In the genomic region with DNA sequence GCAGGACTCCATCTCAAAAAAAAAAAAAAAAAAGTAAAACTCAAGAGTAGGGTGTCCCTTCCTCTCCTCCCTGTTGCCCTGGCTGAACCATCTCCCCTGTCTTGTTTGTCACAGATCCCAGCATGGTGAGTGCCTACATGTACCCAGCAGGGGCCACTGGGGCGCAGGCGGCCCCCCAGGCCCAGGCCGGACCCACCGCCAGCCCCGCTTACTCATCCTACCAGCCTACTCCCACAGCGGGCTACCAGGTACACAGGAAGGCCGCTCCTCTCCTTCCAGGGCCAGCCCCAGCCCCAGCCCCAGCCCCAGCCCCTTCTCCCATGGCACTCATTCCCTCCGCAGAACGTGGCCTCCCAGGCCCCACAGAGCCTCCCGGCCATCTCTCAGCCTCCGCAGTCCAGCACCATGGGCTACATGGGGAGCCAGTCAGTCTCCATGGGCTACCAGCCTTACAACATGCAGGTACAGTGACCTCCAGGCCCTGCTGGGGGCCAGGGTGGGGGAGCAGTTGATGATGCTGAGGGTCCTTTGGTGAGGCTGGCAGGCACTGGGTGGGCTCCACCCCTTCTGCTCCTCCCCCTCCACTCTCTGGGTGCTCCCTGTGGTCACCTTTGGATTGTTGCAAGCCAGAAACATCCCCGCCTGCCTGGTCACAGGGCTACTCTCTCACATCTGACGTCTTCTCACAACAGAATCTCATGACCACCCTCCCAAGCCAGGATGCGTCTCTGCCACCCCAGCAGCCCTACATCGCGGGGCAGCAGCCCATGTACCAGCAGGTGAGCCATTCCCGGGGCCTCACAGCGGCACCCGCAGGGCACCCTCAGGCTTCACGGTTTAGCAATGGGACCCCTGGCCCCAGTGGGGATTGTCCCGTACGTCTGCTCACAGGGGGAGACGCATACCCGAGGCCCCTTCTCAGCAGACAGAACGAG, we compare ENCODE assay signal across 14 cellular contexts. TPM values are rescaled to one million over a fixed set of nuclear protein-coding genes. Genes with fewer than 3 reads are reported as not detected.
DNase-seq lines count a peak whose midpoint lies in the region; ATAC-seq and TF ChIP-seq lines count a peak whose summit lies in the region.
"Had no signal": no experiment of that assay in that cellular context is flagged by ENCODE, and none has a peak within 500 bp of the region (broad histone marks: within the 10 kb centered on the region; RNA-seq: fewer than 3 reads in every experiment).

No MANE protein-coding gene starts in this region.

- TF ChIP-seq CTCF in OCI-LY7 (conservative IDR thresholded peaks at IDR 0.05; ENCODE audit: low read length) (no peak), choroid plexus epithelial cell (conservative IDR thresholded peaks at IDR 0.05; ENCODE audit: low read depth, low read length) (no peak), omental fat pad (IDR thresholded peaks at IDR 0.05) (no peak)

- no TSS peak for BruUV-seq in OCI-LY7 (replicated peaks; lab: Mats Ljungman, UMichigan)

- H3K27me3 Mint-ChIP-seq in stimulated activated naive CD8-positive, alpha-beta T cell treated with anti-CD3 and anti-CD28 coated beads, Interleukin-15, Interleukin-2, amounts not matched to agents 100 ng/mL and 50 ng/mL, for 24 hours = no peaks in the 10 kb centered on the region

- DNase-seq in stimulated activated naive CD8-positive, alpha-beta T cell treated with anti-CD3 and anti-CD28 coated beads, Interleukin-15, Interleukin-2, amounts not matched to agents 100 U/mL and 50 U/mL, for 24 hours = no peak
- DNase-seq in OCI-LY7 (ENCODE audit: low spot score) = no peak
- DNase-seq in choroid plexus epithelial cell (ENCODE audit: low read depth) = peak; percentile 22
- DNase-seq in T1000 (lab: John Stamatoyannopoulos, UW) = no peak
- DNase-seq in DMS 273 (lab: John Stamatoyannopoulos, UW; ENCODE audit: unreplicated experiment) = no peak
- DNase-seq in omental fat pad (ENCODE audit: low spot score) = no peak
- DNase-seq: cortex of kidney; foreskin melanocyte; left lung; NCI-H82; stimulated activated CD4-positive, alpha-beta T cell treated with anti-CD3 and anti-CD28 coated beads, Interleukin-2, amount 100 ng/mL, for 48 hours had no signal

- H3K9me3 Mint-ChIP-seq in stimulated activated naive CD8-positive, alpha-beta T cell treated with anti-CD3 and anti-CD28 coated beads, Interleukin-15, Interleukin-2, amounts not matched to agents 100 ng/mL and 50 ng/mL, for 24 hours = no peaks in the 10 kb centered on the region

- no peaks in the 10 kb centered on the region for H3K9me2 ChIP-seq in OCI-LY7 (ENCODE audit: insufficient read depth, low read length)

- H3K4me2 ChIP-seq in OCI-LY7 (ENCODE audit: low read length) = peak overlapping the region; percentile 92

- peaks cover 31% of the 10 kb centered on the region for H3K4me1 Mint-ChIP-seq in stimulated activated naive CD8-positive, alpha-beta T cell treated with anti-CD3 and anti-CD28 coated beads, Interleukin-15, Interleukin-2, amounts not matched to agents 100 ng/mL and 50 ng/mL, for 24 hours (ENCODE audit: low read depth)

- peaks cover 12% of the 10 kb centered on the region; the same call in 1 of the 2 replicates for H4K20me1 ChIP-seq in OCI-LY7 (ENCODE audit: insufficient read depth, low read length)

- peak overlapping the region; percentile 63 for H3K27ac Mint-ChIP-seq in stimulated activated naive CD8-positive, alpha-beta T cell treated with anti-CD3 and anti-CD28 coated beads, Interleukin-15, Interleukin-2, amounts not matched to agents 100 ng/mL and 50 ng/mL, for 24 hours

- intact Hi-C loops in OCI-LY7 (cut with micrococcal nuclease; ENCODE audit: unreplicated experiment) = no loop called here

- ATAC-seq in stimulated activated naive CD8-positive, alpha-beta T cell treated with anti-CD3 and anti-CD28 coated beads, Interleukin-15, Interleukin-2, amounts not matched to agents 100 U/mL and 50 U/mL, for 24 hours = no peak
- ATAC-seq in GM19351 (IDR thresholded peaks at IDR 0.05; ENCODE audit: unreplicated experiment) = no peak
- ATAC-seq in omental fat pad (ENCODE audit: low FRiP score) = no peak
- ATAC-seq: left lung had no signal

- POLR2A ChIA-PET in OCI-LY7 (lab: Charles Lee) = no interaction called here

- H3K4me3 Mint-ChIP-seq in stimulated activated naive CD8-positive, alpha-beta T cell treated with anti-CD3 and anti-CD28 coated beads, Interleukin-15, Interleukin-2, amounts not matched to agents 100 ng/mL and 50 ng/mL, for 24 hours = peak overlapping the region; percentile 95

- peaks cover 56% of the 10 kb centered on the region for H3K36me3 Mint-ChIP-seq in stimulated activated naive CD8-positive, alpha-beta T cell treated with anti-CD3 and anti-CD28 coated beads, Interleukin-15, Interleukin-2, amounts not matched to agents 100 ng/mL and 50 ng/mL, for 24 hours (ENCODE audit: low read depth)

- H2AFZ ChIP-seq in OCI-LY7 (ENCODE audit: low read length) = no peak overlapping the region
- H2AFZ ChIP-seq: parathyroid adenoma had no signal

- peak overlapping the region; percentile 92 for H3K4me3 ChIP-seq in OCI-LY7 (ENCODE audit: low read depth, low read length, poor library complexity, severe bottlenecking)
- no peak overlapping the region for H3K4me3 ChIP-seq in choroid plexus epithelial cell (ENCODE audit: low read depth, low read length)

- peaks cover 23% of the 10 kb centered on the region for H3K4me1 ChIP-seq in OCI-LY7 (ENCODE audit: insufficient read depth, low read length, poor library complexity, severe bottlenecking)

- H3K36me3 ChIP-seq in OCI-LY7 (ENCODE audit: insufficient read depth, low read length) = peaks cover 91% of the 10 kb centered on the region

- no peaks in the 10 kb centered on the region for H3K9me3 ChIP-seq in OCI-LY7 (ENCODE audit: low read length)
- H3K9me3 ChIP-seq: left lung had no signal

- CTCF ChIA-PET in OCI-LY7 (lab: Charles Lee; ENCODE audit: unreplicated experiment) = no interaction called here

- H3K27ac ChIP-seq in OCI-LY7 (ENCODE audit: low read depth, low read length, poor library complexity, severe bottlenecking) = no peak overlapping the region
- H3K27ac ChIP-seq: left lung, parathyroid adenoma had no signal

- H3K79me2 ChIP-seq in OCI-LY7 (ENCODE audit: insufficient read depth, low read depth, low read length) = peaks cover 66% of the 10 kb centered on the region

RNA-seq across cellular contexts. Expression of gene MRPL12, which starts 2.5 kb away (rescaled TPM):
- total RNA-seq in OCI-LY7 (2014; rRNA removed; shearing (Covaris generic)) = 49.8 and 67.2 TPM in 2 replicates
- total RNA-seq in OCI-LY7 (2022) = 143 and 189 TPM in 2 replicates
- total RNA-seq in omental fat pad = 10 to 100 TPM; 31.4 to 55.8 (median 49.2) TPM

RNA-seq across cellular contexts. Expression of gene SLC25A10, which starts 11.5 kb away (rescaled TPM):
- 46.3 and 46.9 TPM in 2 replicates for total RNA-seq in OCI-LY7 (2014; rRNA removed; shearing (Covaris generic))
- total RNA-seq in OCI-LY7 (2022) = 41.3 and 45.6 TPM in 2 replicates
- total RNA-seq in omental fat pad = 10 to 100 TPM; 11.4 to 22.4 (median 14.0) TPM

RNA-seq across cellular contexts. Expression of gene HGS, which starts 16.8 kb away (rescaled TPM):
- 120 and 162 TPM in 2 replicates for total RNA-seq in OCI-LY7 (2014; rRNA removed; shearing (Covaris generic))
- 175 and 219 TPM in 2 replicates for total RNA-seq in OCI-LY7 (2022)
- total RNA-seq in omental fat pad = 100 to 1,000 TPM in 1 of 4 donors, 10 to 100 TPM in 3; 54.0 to 117 (median 66.9) TPM

RNA-seq across cellular contexts. Expression of gene ARL16, which starts 17.0 kb away (rescaled TPM):
- total RNA-seq in OCI-LY7 (2014; rRNA removed; shearing (Covaris generic)) = 86.1 and 86.4 TPM in 2 replicates
- total RNA-seq in OCI-LY7 (2022) (49.8 and 52.2 TPM in 2 replicates), omental fat pad (10 to 100 TPM; 18.8 to 28.8 (median 26.9) TPM)

RNA-seq across cellular contexts. Expression of gene CCDC137, which starts 34.1 kb away (rescaled TPM):
- total RNA-seq in OCI-LY7 (2014; rRNA removed; shearing (Covaris generic)) = 39.4 and 39.9 TPM in 2 replicates
- total RNA-seq in OCI-LY7 (2022) (61.1 and 61.4 TPM in 2 replicates), omental fat pad (10 to 100 TPM in 1 of 4 donors, 1 to 10 TPM in 3; 6.8 to 15.6 (median 9.4) TPM)
